13 cellular contexts compared by ENCODE assay signal in genomic region chr7:41107938-41108448, GRCh38.
DNase-seq lines count a peak whose midpoint lies in the region; ATAC-seq and TF ChIP-seq lines count a peak whose summit lies in the region.
"Had no signal": no experiment of that assay in that cellular context is flagged by ENCODE, and none has a peak within 500 bp of the region (broad histone marks: within the 10 kb centered on the region; RNA-seq: fewer than 3 reads in every experiment).

No MANE protein-coding gene starts in this region.

- peaks cover 0 to 3% (median 0%) of the 10 kb centered on the region in 5 donors for H3K27me3 Mint-ChIP-seq in naive thymus-derived CD8-positive, alpha-beta T cell
- H3K27me3 Mint-ChIP-seq: activated CD4-positive, alpha-beta T cell treated with anti-CD3 and anti-CD28 coated beads, Interleukin-2, amount 10 ng/mL, durations not matched to agents 24 days and 14 days had no signal

- no peaks in the 10 kb centered on the region for H3K36me3 ChIP-seq in adipocyte (ENCODE audit: control insufficient read depth, insufficient read depth, low read length, severe bottlenecking)
- H3K36me3 ChIP-seq: BLaER1 treated with 17β-estradiol and CSF1 and Interleukin-3, amounts not matched to agents 10 nM and 100 nM; thoracic aorta had no signal

- POLR2A ChIA-PET in naive thymus-derived CD8-positive, alpha-beta T cell (lab: Charles Lee): no interaction called here

- peaks cover 0 to 8% (median 0%) of the 10 kb centered on the region in 9 donors for H3K9me3 Mint-ChIP-seq in naive thymus-derived CD8-positive, alpha-beta T cell
- H3K9me3 Mint-ChIP-seq: activated CD4-positive, alpha-beta T cell treated with anti-CD3 and anti-CD28 coated beads, Interleukin-2, amount 10 ng/mL, durations not matched to agents 24 days and 14 days had no signal

- H3K4me1 Mint-ChIP-seq in naive thymus-derived CD8-positive, alpha-beta T cell: no peaks in the 10 kb centered on the region
- H3K4me1 Mint-ChIP-seq: activated CD4-positive, alpha-beta T cell treated with anti-CD3 and anti-CD28 coated beads, Interleukin-2, amount 10 ng/mL, durations not matched to agents 24 days and 14 days had no signal

- ATAC-seq in HG02938 (IDR thresholded peaks at IDR 0.05; ENCODE audit: unreplicated experiment) (peak; percentile 39), HG03520 (IDR thresholded peaks at IDR 0.05; ENCODE audit: unreplicated experiment) (no peak)
- ATAC-seq in naive thymus-derived CD8-positive, alpha-beta T cell: no peak

- no peaks in the 10 kb centered on the region for H3K9me3 ChIP-seq in adipocyte (ENCODE audit: control insufficient read depth, low read length)
- H3K9me3 ChIP-seq: BLaER1 treated with 17β-estradiol and CSF1 and Interleukin-3, amounts not matched to agents 10 nM and 100 nM; thoracic aorta had no signal

- H3K4me3 ChIP-seq in GM12865 (ENCODE audit: low read depth, low read length) (no peak overlapping the region), adipocyte (ENCODE audit: low read length) (peak overlapping the region; percentile 48)
- H3K4me3 ChIP-seq: BLaER1 treated with 17β-estradiol and CSF1 and Interleukin-3, amounts not matched to agents 10 nM and 100 nM; thoracic aorta had no signal

- H3K36me3 Mint-ChIP-seq in naive thymus-derived CD8-positive, alpha-beta T cell: no peaks in the 10 kb centered on the region

- no peak overlapping the region for H3K27ac Mint-ChIP-seq in naive thymus-derived CD8-positive, alpha-beta T cell
- H3K27ac Mint-ChIP-seq: activated CD4-positive, alpha-beta T cell treated with anti-CD3 and anti-CD28 coated beads, Interleukin-2, amount 10 ng/mL, durations not matched to agents 24 days and 14 days had no signal

- DNase-seq in GM12865 (ENCODE audit: low read depth) (peak; percentile 22), adipocyte (ENCODE audit: low read depth) (peak; percentile 41), kidney tubule cell (ENCODE audit: low spot score) (peak; percentile 92), NCI-H2107 treated with DMSO at 0.1 percent for 48 hours (lab: John Stamatoyannopoulos, UW; ENCODE audit: unreplicated experiment) (no peak)
- no peak for DNase-seq in naive thymus-derived CD8-positive, alpha-beta T cell
- DNase-seq in activated CD4-positive, alpha-beta T cell treated with anti-CD3 and anti-CD28 coated beads for 4 hours: no peak
- DNase-seq: activated CD4-positive, alpha-beta T cell treated with anti-CD3 and anti-CD28 coated beads, Interleukin-2, amount 10 ng/mL, durations not matched to agents 24 days and 14 days; activated gamma-delta T cell treated with Interleukin-2 at 50 U/mL for 16 hours had no signal

- H3K4me1 ChIP-seq in adipocyte (ENCODE audit: control insufficient read depth, insufficient read depth, low read length): peaks cover 24% of the 10 kb centered on the region

- TF ChIP-seq CTCF in GM12865 (IDR thresholded peaks at IDR 0.05; ENCODE audit: insufficient read depth, low read depth, low read length, missing control alignments): no peak

- no peak overlapping the region for H3K4me3 Mint-ChIP-seq in naive thymus-derived CD8-positive, alpha-beta T cell
- H3K4me3 Mint-ChIP-seq: activated CD4-positive, alpha-beta T cell treated with anti-CD3 and anti-CD28 coated beads, Interleukin-2, amount 10 ng/mL, durations not matched to agents 24 days and 14 days had no signal

- no peaks in the 10 kb centered on the region for H3K27me3 ChIP-seq in adipocyte (replicated peaks; ENCODE audit: control insufficient read depth, insufficient read depth, low read length)
- H3K27me3 ChIP-seq: BLaER1 treated with 17β-estradiol and CSF1 and Interleukin-3, amounts not matched to agents 10 nM and 100 nM had no signal

- H3K9ac ChIP-seq in adipocyte (ENCODE audit: low read length): no peak overlapping the region
- H3K9ac ChIP-seq: BLaER1 treated with 17β-estradiol and CSF1 and Interleukin-3, amounts not matched to agents 10 nM and 100 nM; KMS-11 had no signal

Comparison
In these comparisons a context has a peak if more than half of its experiments do, and no peak if none do; other contexts are left out.
1. DNase-seq: peak in GM12865 (single experiment), adipocyte (single experiment) and kidney tubule cell (single experiment); none in naive thymus-derived CD8-positive, alpha-beta T cell (0 of 10), NCI-H2107 treated with DMSO at 0.1 percent for 48 hours (single experiment) and activated CD4-positive, alpha-beta T cell treated with anti-CD3 and anti-CD28 coated beads for 4 hours (0 of 2).